ENCODE assay signal across 8 cellular contexts in genomic region chr19:3573858-3574637, GRCh38. TPM values are rescaled to one million over a fixed set of nuclear protein-coding genes. Genes with fewer than 3 reads are reported as not detected.
A peak's percentile ranks its signal among the peaks of the same experiment; 100 is the strongest.
DNase-seq lines count a peak whose midpoint lies in the region; ATAC-seq, FAIRE-seq and TF ChIP-seq lines count a peak whose summit lies in the region.

No MANE protein-coding gene starts in this region.

- H2AFZ ChIP-seq in ACC112 (ENCODE audit: low read length, unreplicated experiment) (no peak overlapping the region), keratinocyte (ENCODE audit: control insufficient read depth, low read length) (no peak overlapping the region)

- dilution Hi-C loops in keratinocyte (cut with MboI; ENCODE audit: extremely low pct_ligation_motif_present, low sequenced_read_pairs) = no loop called here

- H3K9me3 ChIP-seq in keratinocyte (ENCODE audit: control insufficient read depth, low read depth, low read length) = no peaks in the 10 kb centered on the region

- peak overlapping the region; percentile 69 for H3K4me2 ChIP-seq in keratinocyte (ENCODE audit: control insufficient read depth, extremely low read depth, insufficient read depth, low read depth, low read length)

- DNase-seq in NCI-H2196 treated with DMSO at 0.1 percent for 48 hours (lab: John Stamatoyannopoulos, UW; ENCODE audit: unreplicated experiment) (peak; percentile 86), keratinocyte (ENCODE audit: low read depth, low spot score) (peak; percentile 93)
- peak; percentile 85 for DNase-seq in activated CD4-positive, CD25-positive, alpha-beta regulatory T cell treated with anti-CD3 and anti-CD28 coated beads, Interleukin-2, amount 50 U/mL, for 72 hours
- DNase-seq in central memory CD4-positive, alpha-beta T cell = peak; percentile 72
- peak; percentile 61 to 91 for DNase-seq in stimulated activated CD4-positive, alpha-beta T cell treated with anti-CD3 and anti-CD28 coated beads, Interleukin-12 subunit alpha, Interleukin-12 subunit beta, amount 100 ng/mL, for 24 hours (ENCODE audit: low read depth in 2 of 2)

- H3K9me1 ChIP-seq in keratinocyte (ENCODE audit: control insufficient read depth, extremely low read depth, insufficient read depth, low read length) = no peaks in the 10 kb centered on the region

- H3K79me2 ChIP-seq in ACC112 (ENCODE audit: control insufficient read depth, insufficient read depth, low read length, unreplicated experiment) (no peaks in the 10 kb centered on the region), keratinocyte (ENCODE audit: control insufficient read depth, insufficient read depth, low read length) (no peaks in the 10 kb centered on the region)

- H3K4me1 ChIP-seq in ACC112 (ENCODE audit: control insufficient read depth, insufficient read depth, low read length, unreplicated experiment) (no peaks in the 10 kb centered on the region), keratinocyte (ENCODE audit: control insufficient read depth, extremely low read depth, insufficient read depth, low read length) (peaks cover 16% of the 10 kb centered on the region)

- FAIRE-seq in keratinocyte (lab: Jason Lieb, UNC) = peak; percentile 74

- H3K9ac ChIP-seq in keratinocyte (ENCODE audit: control insufficient read depth, extremely low read depth, insufficient read depth, low read length) = no peak overlapping the region

- H3K4me3 ChIP-seq in ACC112 (ENCODE audit: low read depth, low read length) (peak overlapping the region; percentile 93), keratinocyte (ENCODE audit: control insufficient read depth in 2 of 3, extremely low read depth in 1 of 3, insufficient read depth in 2 of 3, low read depth in 1 of 3, low read length in 3 of 3) (peak overlapping the region; percentile 79 to 97 (median 90))

- no peaks in the 10 kb centered on the region for H4K20me1 ChIP-seq in keratinocyte (ENCODE audit: control insufficient read depth, extremely low read depth, insufficient read depth, low read length)

- H3K36me3 ChIP-seq in ACC112 (ENCODE audit: insufficient read depth, low read length) (no peaks in the 10 kb centered on the region; the same call in 1 of the 2 replicates), keratinocyte (ENCODE audit: control insufficient read depth in 2 of 2, extremely low read depth in 1 of 2, insufficient read depth in 2 of 2, low read length in 2 of 2) (peaks cover 2 to 3% of the 10 kb centered on the region in 2 experiments)

- ATAC-seq in GM21447 (IDR thresholded peaks at IDR 0.05; ENCODE audit: unreplicated experiment) = peak; percentile 35
- ATAC-seq in GM21360 (IDR thresholded peaks at IDR 0.05; ENCODE audit: unreplicated experiment) = no peak

- no peak for TF ChIP-seq CTCF in keratinocyte (optimal IDR thresholded peaks at IDR 0.05 in 1 of 3, IDR thresholded peaks at IDR 0.05 in 1 of 3, conservative IDR thresholded peaks at IDR 0.05 in 1 of 3; ENCODE audit: extremely low read depth in 1 of 3, insufficient read depth in 2 of 3, low read length in 3 of 3)

- no peak overlapping the region for H3K27ac ChIP-seq in ACC112 (ENCODE audit: low read depth, low read length)
- H3K27ac ChIP-seq in keratinocyte (ENCODE audit: control insufficient read depth, insufficient read depth, low read length) = peak overlapping the region; percentile 63

- H3K27me3 ChIP-seq in ACC112 (ENCODE audit: insufficient read depth, low read length) (no peaks in the 10 kb centered on the region), keratinocyte (ENCODE audit: control insufficient read depth, extremely low read depth, insufficient read depth, low read length) (no peaks in the 10 kb centered on the region)

RNA-seq across cellular contexts. Expression of gene HMG20B, which starts 1.3 kb away (rescaled TPM):
- polyA plus RNA-seq in keratinocyte = 27.9 to 38.3 TPM (median 27.9 TPM) in 3 replicates
- polyA plus RNA-seq in keratinocyte (2011; ENCODE audit: low read depth) = 87.5 TPM
- 15.2 and 37.3 TPM in 2 replicates for polyA plus RNA-seq in keratinocyte (2011; cell fraction: cytosol; rRNA removed)
- polyA plus RNA-seq in keratinocyte (2011; cell fraction: nucleus; rRNA removed) = 39.3 and 57.3 TPM in 2 replicates
- 30.6 and 44.6 TPM in 2 replicates for polyA plus RNA-seq in keratinocyte (2012; ENCODE audit: low replicate concordance)
- 6.5 to 17.1 TPM (median 7.6 TPM) in 3 replicates for polyA minus RNA-seq in keratinocyte
- polyA minus RNA-seq in keratinocyte (2011; cell fraction: cytosol; rRNA and poly(A)+ RNA removed) = 54.1 TPM
- 14.0 and 17.2 TPM in 2 replicates for polyA minus RNA-seq in keratinocyte (2011; cell fraction: nucleus; rRNA and poly(A)+ RNA removed)

RNA-seq across cellular contexts. Expression of gene GIPC3, which starts 11.2 kb away (rescaled TPM):
- polyA plus RNA-seq in keratinocyte = not detected in 3 replicates
- polyA plus RNA-seq in keratinocyte (2011; ENCODE audit: low read depth) = not detected
- not detected in 2 replicates for polyA plus RNA-seq in keratinocyte (2011; cell fraction: cytosol; rRNA removed)
- polyA plus RNA-seq in keratinocyte (2011; cell fraction: nucleus; rRNA removed) = not detected in 2 replicates
- polyA plus RNA-seq in keratinocyte (2012; ENCODE audit: low replicate concordance) = not detected in 2 replicates
- not detected in 3 replicates for polyA minus RNA-seq in keratinocyte
- polyA minus RNA-seq in keratinocyte (2011; cell fraction: cytosol; rRNA and poly(A)+ RNA removed) = not detected
- polyA minus RNA-seq in keratinocyte (2011; cell fraction: nucleus; rRNA and poly(A)+ RNA removed) = not detected in 2 replicates

RNA-seq across cellular contexts. Expression of gene MFSD12, which starts 16.7 kb away (rescaled TPM):
- polyA plus RNA-seq in keratinocyte = 30.0 to 44.7 TPM (median 34.8 TPM) in 3 replicates
- 9.7 TPM for polyA plus RNA-seq in keratinocyte (2011; ENCODE audit: low read depth)
- 18.7 and 42.2 TPM in 2 replicates for polyA plus RNA-seq in keratinocyte (2011; cell fraction: cytosol; rRNA removed)
- polyA plus RNA-seq in keratinocyte (2011; cell fraction: nucleus; rRNA removed) = 81.3 and 102 TPM in 2 replicates
- 28.1 and 52.7 TPM in 2 replicates for polyA plus RNA-seq in keratinocyte (2012; ENCODE audit: low replicate concordance)
- polyA minus RNA-seq in keratinocyte = 33.1 to 91.2 TPM (median 48.2 TPM) in 3 replicates
- polyA minus RNA-seq in keratinocyte (2011; cell fraction: cytosol; rRNA and poly(A)+ RNA removed) = 81.5 TPM
- polyA minus RNA-seq in keratinocyte (2011; cell fraction: nucleus; rRNA and poly(A)+ RNA removed) = 75.0 and 76.5 TPM in 2 replicates

RNA-seq across cellular contexts. Expression of gene TBXA2R, which starts 32.6 kb away (rescaled TPM):
- polyA plus RNA-seq in keratinocyte = not detected in 3 replicates
- polyA plus RNA-seq in keratinocyte (2011; ENCODE audit: low read depth) = not detected
- not detected in 2 replicates for polyA plus RNA-seq in keratinocyte (2011; cell fraction: cytosol; rRNA removed)
- 0.08 TPM in 1 of 2 replicates, not detected in the other for polyA plus RNA-seq in keratinocyte (2011; cell fraction: nucleus; rRNA removed)
- polyA plus RNA-seq in keratinocyte (2012; ENCODE audit: low replicate concordance) = 0.09 TPM in 1 of 2 replicates, not detected in the other
- polyA minus RNA-seq in keratinocyte = not detected in 3 replicates
- not detected for polyA minus RNA-seq in keratinocyte (2011; cell fraction: cytosol; rRNA and poly(A)+ RNA removed)
- polyA minus RNA-seq in keratinocyte (2011; cell fraction: nucleus; rRNA and poly(A)+ RNA removed) = not detected in 2 replicates

RNA-seq across cellular contexts. Expression of gene TEKTIP1, which starts 35.1 kb away (rescaled TPM):
- not detected in 3 replicates for polyA plus RNA-seq in keratinocyte
- polyA plus RNA-seq in keratinocyte (2011; ENCODE audit: low read depth) = not detected
- not detected in 2 replicates for polyA plus RNA-seq in keratinocyte (2011; cell fraction: cytosol; rRNA removed)
- polyA plus RNA-seq in keratinocyte (2011; cell fraction: nucleus; rRNA removed) = not detected in 2 replicates
- polyA plus RNA-seq in keratinocyte (2012; ENCODE audit: low replicate concordance) = 0.50 TPM in 1 of 2 replicates, not detected in the other
- not detected in 3 replicates for polyA minus RNA-seq in keratinocyte
- polyA minus RNA-seq in keratinocyte (2011; cell fraction: cytosol; rRNA and poly(A)+ RNA removed) = not detected
- not detected in 2 replicates for polyA minus RNA-seq in keratinocyte (2011; cell fraction: nucleus; rRNA and poly(A)+ RNA removed)
